Comparison of ENCODE assay signal across 8 cellular contexts in genomic region chr14:105419305-105420091, GRCh38. TPM values are rescaled to one million over a fixed set of nuclear protein-coding genes. Genes with fewer than 3 reads are reported as not detected.
DNase-seq lines count a peak whose midpoint lies in the region; ATAC-seq lines count a peak whose summit lies in the region.

Gene MTA1 (plus strand): TSS chr14:105419827. CDS start chr14:105420036, 209 bp downstream.

- H2BK15ac ChIP-seq in mesendoderm (replicated peaks; ENCODE audit: low read depth) = no peak within 1 kb of the TSS

- ATAC-seq in GM19025 (IDR thresholded peaks at IDR 0.05; ENCODE audit: low read depth, unreplicated experiment) (peak; percentile 60), HG03565 (IDR thresholded peaks at IDR 0.05; ENCODE audit: unreplicated experiment) (no peak)
- peak; percentile 48 for ATAC-seq in stimulated activated naive CD8-positive, alpha-beta T cell treated with anti-CD3 and anti-CD28 coated beads, Interleukin-15, Interleukin-2, amounts not matched to agents 100 U/mL and 50 U/mL, for 24 hours

- H3K18ac ChIP-seq in mesendoderm (ENCODE audit: low read length) = peak within 1 kb of the TSS; percentile 97

- no peaks in the 10 kb centered on the region for H3K9me3 ChIP-seq in effector memory CD4-positive, alpha-beta T cell (ENCODE audit: control insufficient read depth, low read length)

- H3K4ac ChIP-seq in mesendoderm (ENCODE audit: low read depth, low read length) = peak within 1 kb of the TSS; percentile 96

- peaks cover 14% of the 10 kb centered on the region for H3K36me3 Mint-ChIP-seq in activated CD4-positive, alpha-beta T cell treated with anti-CD3 and anti-CD28 coated beads, Interleukin-2, amount 10 ng/mL, durations not matched to agents 24 days and 14 days (ENCODE audit: low read depth)

- no peak within 1 kb of the TSS for H4K5ac ChIP-seq in mesendoderm (ENCODE audit: low read length)

- peak within 1 kb of the TSS; percentile 51 for H3K27ac ChIP-seq in effector memory CD4-positive, alpha-beta T cell (ENCODE audit: insufficient read depth, low read length, poor library complexity, severe bottlenecking)
- H3K27ac ChIP-seq in mesendoderm (ENCODE audit: low read depth, low read length) = peak within 1 kb of the TSS; percentile 38

- peak within 1 kb of the TSS; percentile 94 for H3K23ac ChIP-seq in mesendoderm (ENCODE audit: low read length)

- peak within 1 kb of the TSS; percentile 96 for H3K56ac ChIP-seq in mesendoderm (ENCODE audit: low read length)

- H3K79me2 ChIP-seq in mesendoderm (ENCODE audit: control insufficient read depth, insufficient read depth, low read length) = peaks cover 39% of the 10 kb centered on the region

- peaks cover 26% of the 10 kb centered on the region for H3K4me1 ChIP-seq in effector memory CD4-positive, alpha-beta T cell (ENCODE audit: control insufficient read depth, insufficient read depth, low read length, poor library complexity, severe bottlenecking)
- H3K4me1 ChIP-seq in mesendoderm (ENCODE audit: control insufficient read depth, low read depth, low read length) = peaks cover 4% of the 10 kb centered on the region

- H3K4me3 ChIP-seq in effector memory CD4-positive, alpha-beta T cell (ENCODE audit: insufficient read depth, low read depth, low read length, poor library complexity, severe bottlenecking) = peak within 1 kb of the TSS; percentile 72
- H3K4me3 ChIP-seq in mesendoderm (ENCODE audit: low read length) = peak within 1 kb of the TSS; percentile 88

- H3K79me1 ChIP-seq in mesendoderm (ENCODE audit: low read length) = peaks cover 10% of the 10 kb centered on the region

- H2AK5ac ChIP-seq in mesendoderm (ENCODE audit: low read length) = peak within 1 kb of the TSS; percentile 82

- H3K4me1 Mint-ChIP-seq in activated CD4-positive, alpha-beta T cell treated with anti-CD3 and anti-CD28 coated beads, Interleukin-2, amount 10 ng/mL, durations not matched to agents 24 days and 14 days = peaks cover 25% of the 10 kb centered on the region

- peak within 1 kb of the TSS; percentile 50 for H2BK5ac ChIP-seq in mesendoderm (ENCODE audit: low read length)

- no peaks in the 10 kb centered on the region for H3K36me3 ChIP-seq in effector memory CD4-positive, alpha-beta T cell (ENCODE audit: control insufficient read depth, insufficient read depth, low read length)
- no peaks in the 10 kb centered on the region for H3K36me3 ChIP-seq in mesendoderm (ENCODE audit: control insufficient read depth, insufficient read depth, low read length)

- no CpG with 5 or more reads among the region's 93 CpGs for WGBS in mesendoderm (ENCODE audit: extremely low coverage, insufficient coverage, low lambda C conversion rate)

- peak; percentile 90 for DNase-seq in AG20443 (ENCODE audit: low spot score)
- DNase-seq in NAMALWA (ENCODE audit: low spot score) = peak; percentile 39
- DNase-seq in activated CD4-positive, alpha-beta T cell treated with anti-CD3 and anti-CD28 coated beads, Interleukin-2, amount 10 ng/mL, durations not matched to agents 24 days and 14 days = peak; percentile 87
- peak; percentile 20 to 34 (median 23) for DNase-seq in effector memory CD4-positive, alpha-beta T cell
- DNase-seq in mesendoderm = peak; percentile 38
- DNase-seq in stimulated activated naive CD8-positive, alpha-beta T cell treated with anti-CD3 and anti-CD28 coated beads, Interleukin-15, Interleukin-2, amounts not matched to agents 100 U/mL and 50 U/mL, for 24 hours = peak; percentile 66

- peak within 1 kb of the TSS; percentile 86 for H2BK120ac ChIP-seq in mesendoderm (ENCODE audit: low read depth, low read length)

- no peaks in the 10 kb centered on the region for H3K27me3 Mint-ChIP-seq in activated CD4-positive, alpha-beta T cell treated with anti-CD3 and anti-CD28 coated beads, Interleukin-2, amount 10 ng/mL, durations not matched to agents 24 days and 14 days

- no peak within 1 kb of the TSS for H4K8ac ChIP-seq in mesendoderm (ENCODE audit: low read depth, low read length)

- H3K9me3 Mint-ChIP-seq in activated CD4-positive, alpha-beta T cell treated with anti-CD3 and anti-CD28 coated beads, Interleukin-2, amount 10 ng/mL, durations not matched to agents 24 days and 14 days = no peaks in the 10 kb centered on the region

- peak within 1 kb of the TSS; percentile 98 for H3K4me2 ChIP-seq in mesendoderm (ENCODE audit: low read length)

- H3K27me3 ChIP-seq in effector memory CD4-positive, alpha-beta T cell (replicated peaks; ENCODE audit: control insufficient read depth, insufficient read depth, low read length, poor library complexity, severe bottlenecking) = no peaks in the 10 kb centered on the region
- no peaks in the 10 kb centered on the region for H3K27me3 ChIP-seq in mesendoderm (ENCODE audit: insufficient read depth, low read length, poor library complexity)

- peak within 1 kb of the TSS; percentile 94 for H3K4me3 Mint-ChIP-seq in activated CD4-positive, alpha-beta T cell treated with anti-CD3 and anti-CD28 coated beads, Interleukin-2, amount 10 ng/mL, durations not matched to agents 24 days and 14 days

- H3K27ac Mint-ChIP-seq in activated CD4-positive, alpha-beta T cell treated with anti-CD3 and anti-CD28 coated beads, Interleukin-2, amount 10 ng/mL, durations not matched to agents 24 days and 14 days = peak within 1 kb of the TSS; percentile 92

- intact Hi-C loops in activated CD4-positive, alpha-beta T cell treated with anti-CD3 and anti-CD28 coated beads, Interleukin-2, amount 10 ng/mL, durations not matched to agents 24 days and 14 days (cut with micrococcal nuclease) = loop anchor here (2.0 to 5.0 kb wide), 2 partner anchors 71 to 432 kb away; partner anchors contain the start of genes CLBA1 and TEDC1

- H3K9ac ChIP-seq in mesendoderm (ENCODE audit: low read length) = peak within 1 kb of the TSS; percentile 98

RNA-seq across cellular contexts. Expression of gene MTA1, which starts in this region (rescaled TPM):
- total RNA-seq in activated CD4-positive, alpha-beta T cell treated with anti-CD3 and anti-CD28 coated beads, Interleukin-2, amount 10 ng/mL, durations not matched to agents 24 days and 14 days = 187 and 192 TPM in 2 replicates
- polyA plus RNA-seq in mesendoderm (2013, experiment 1 of 2) = 125 TPM
- 136 TPM for polyA plus RNA-seq in mesendoderm (2013, experiment 2 of 2)

Comparison
In these comparisons a context has a peak if more than half of its experiments do, and no peak if none do; other contexts are left out.
1. DNase-seq: peak in every context shown above with its lines; median percentile 90 in AG20443; 87 in activated CD4-positive, alpha-beta T cell treated with anti-CD3 and anti-CD28 coated beads, Interleukin-2, amount 10 ng/mL, durations not matched to agents 24 days and 14 days; 66 in stimulated activated naive CD8-positive, alpha-beta T cell treated with anti-CD3 and anti-CD28 coated beads, Interleukin-15, Interleukin-2, amounts not matched to agents 100 U/mL and 50 U/mL, for 24 hours; 39 in NAMALWA; 38 in mesendoderm; 23 in effector memory CD4-positive, alpha-beta T cell.